In the genomic region with DNA sequence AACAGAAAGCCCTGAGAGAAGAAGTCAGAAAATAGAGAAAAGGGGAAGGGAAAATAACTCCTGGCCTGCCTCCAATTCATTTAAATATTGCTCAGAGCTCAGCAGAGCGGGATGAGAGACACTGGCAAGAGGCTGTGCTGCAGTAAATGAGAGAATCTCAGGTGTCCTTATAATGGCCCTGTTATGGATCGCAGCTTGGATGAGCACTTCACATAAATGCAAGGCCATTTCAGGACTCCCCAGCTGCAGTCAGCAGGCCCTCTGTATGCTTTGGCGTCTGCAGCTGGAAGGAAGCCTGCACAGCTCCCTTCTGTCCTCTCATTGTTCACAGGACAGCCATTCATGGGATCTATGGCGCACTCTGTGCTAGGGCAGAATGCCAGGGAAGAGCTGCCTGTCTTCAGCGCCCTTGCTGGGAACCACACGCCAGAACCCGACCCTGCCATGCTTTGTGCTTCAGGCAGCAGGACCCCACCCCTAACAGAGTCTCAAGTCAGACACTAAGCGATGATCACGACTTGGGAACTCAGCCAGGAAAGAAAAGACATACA, we compare ENCODE assay signal across 1 cellular context.
A peak's percentile ranks its signal among the peaks of the same experiment; 100 is the strongest.
TF ChIP-seq lines count a peak whose summit lies in the region.

No MANE protein-coding gene starts in this region.

TF ChIP-seq in HEK293, 187 proteins besides CTCF, POLR2A, EP300 and RAD21 (continued from another document and continues in another):
- TF ChIP-seq, protein P1, sequence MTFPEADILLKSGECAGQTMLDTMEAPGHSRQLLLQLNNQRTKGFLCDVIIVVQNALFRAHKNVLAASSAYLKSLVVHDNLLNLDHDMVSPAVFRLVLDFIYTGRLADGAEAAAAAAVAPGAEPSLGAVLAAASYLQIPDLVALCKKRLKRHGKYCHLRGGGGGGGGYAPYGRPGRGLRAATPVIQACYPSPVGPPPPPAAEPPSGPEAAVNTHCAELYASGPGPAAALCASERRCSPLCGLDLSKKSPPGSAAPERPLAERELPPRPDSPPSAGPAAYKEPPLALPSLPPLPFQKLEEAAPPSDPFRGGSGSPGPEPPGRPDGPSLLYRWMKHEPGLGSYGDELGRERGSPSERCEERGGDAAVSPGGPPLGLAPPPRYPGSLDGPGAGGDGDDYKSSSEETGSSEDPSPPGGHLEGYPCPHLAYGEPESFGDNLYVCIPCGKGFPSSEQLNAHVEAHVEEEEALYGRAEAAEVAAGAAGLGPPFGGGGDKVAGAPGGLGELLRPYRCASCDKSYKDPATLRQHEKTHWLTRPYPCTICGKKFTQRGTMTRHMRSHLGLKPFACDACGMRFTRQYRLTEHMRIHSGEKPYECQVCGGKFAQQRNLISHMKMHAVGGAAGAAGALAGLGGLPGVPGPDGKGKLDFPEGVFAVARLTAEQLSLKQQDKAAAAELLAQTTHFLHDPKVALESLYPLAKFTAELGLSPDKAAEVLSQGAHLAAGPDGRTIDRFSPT (tag by site-specific recombination; IDR thresholded peaks at IDR 0.05), result no peak
- no peak for TF ChIP-seq ZNF544 (tag by site-specific recombination; IDR thresholded peaks at IDR 0.05)
- TF ChIP-seq BCL11B (tag by site-specific recombination; IDR thresholded peaks at IDR 0.05; ENCODE audit: low read depth), result no peak
- no peak for TF ChIP-seq ZNF19 (tag by site-specific recombination; IDR thresholded peaks at IDR 0.05; ENCODE audit: low read depth)
- no peak for TF ChIP-seq ZNF2 (tag by site-specific recombination; IDR thresholded peaks at IDR 0.05)
- TF ChIP-seq ZNF843 (tag by site-specific recombination; IDR thresholded peaks at IDR 0.05), result 0 out of 2 replicates have a peak, but pooled peaks have one; percentile 19
- TF ChIP-seq MEIS1 (CRISPR knock-in tag; IDR thresholded peaks at IDR 0.05; ENCODE audit: borderline replicate concordance), result no peak
- no peak for TF ChIP-seq ZNF354C (tag by site-specific recombination; IDR thresholded peaks at IDR 0.05; ENCODE audit: borderline replicate concordance, low read depth)
- TF ChIP-seq ZNF350 (tag by site-specific recombination; IDR thresholded peaks at IDR 0.05), result no peak
- TF ChIP-seq BCL11A (tag by site-specific recombination; IDR thresholded peaks at IDR 0.05; ENCODE audit: low read depth), result no peak
- peak; percentile 68; the same call in 1 of the 2 replicates for TF ChIP-seq PRDM1 (tag by site-specific recombination; IDR thresholded peaks at IDR 0.05)
- TF ChIP-seq, protein P2, sequence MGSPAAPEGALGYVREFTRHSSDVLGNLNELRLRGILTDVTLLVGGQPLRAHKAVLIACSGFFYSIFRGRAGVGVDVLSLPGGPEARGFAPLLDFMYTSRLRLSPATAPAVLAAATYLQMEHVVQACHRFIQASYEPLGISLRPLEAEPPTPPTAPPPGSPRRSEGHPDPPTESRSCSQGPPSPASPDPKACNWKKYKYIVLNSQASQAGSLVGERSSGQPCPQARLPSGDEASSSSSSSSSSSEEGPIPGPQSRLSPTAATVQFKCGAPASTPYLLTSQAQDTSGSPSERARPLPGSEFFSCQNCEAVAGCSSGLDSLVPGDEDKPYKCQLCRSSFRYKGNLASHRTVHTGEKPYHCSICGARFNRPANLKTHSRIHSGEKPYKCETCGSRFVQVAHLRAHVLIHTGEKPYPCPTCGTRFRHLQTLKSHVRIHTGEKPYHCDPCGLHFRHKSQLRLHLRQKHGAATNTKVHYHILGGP (tag by site-specific recombination; IDR thresholded peaks at IDR 0.05), result no peak
- TF ChIP-seq REPIN1 (tag by site-specific recombination; IDR thresholded peaks at IDR 0.05; ENCODE audit: low read depth), result no peak
- TF ChIP-seq ZSCAN30 (tag by site-specific recombination; IDR thresholded peaks at IDR 0.05), result no peak
- no peak for TF ChIP-seq ZNF510 (tag by site-specific recombination; IDR thresholded peaks at IDR 0.05; ENCODE audit: insufficient replicate concordance)
- no peak for TF ChIP-seq ZNF610 (tag by site-specific recombination; IDR thresholded peaks at IDR 0.05; ENCODE audit: borderline replicate concordance)
- TF ChIP-seq, protein P3, sequence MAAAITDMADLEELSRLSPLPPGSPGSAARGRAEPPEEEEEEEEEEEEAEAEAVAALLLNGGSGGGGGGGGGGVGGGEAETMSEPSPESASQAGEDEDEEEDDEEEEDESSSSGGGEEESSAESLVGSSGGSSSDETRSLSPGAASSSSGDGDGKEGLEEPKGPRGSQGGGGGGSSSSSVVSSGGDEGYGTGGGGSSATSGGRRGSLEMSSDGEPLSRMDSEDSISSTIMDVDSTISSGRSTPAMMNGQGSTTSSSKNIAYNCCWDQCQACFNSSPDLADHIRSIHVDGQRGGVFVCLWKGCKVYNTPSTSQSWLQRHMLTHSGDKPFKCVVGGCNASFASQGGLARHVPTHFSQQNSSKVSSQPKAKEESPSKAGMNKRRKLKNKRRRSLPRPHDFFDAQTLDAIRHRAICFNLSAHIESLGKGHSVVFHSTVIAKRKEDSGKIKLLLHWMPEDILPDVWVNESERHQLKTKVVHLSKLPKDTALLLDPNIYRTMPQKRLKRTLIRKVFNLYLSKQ (tag by site-specific recombination; IDR thresholded peaks at IDR 0.05; ENCODE audit: borderline replicate concordance), result no peak
- TF ChIP-seq ZIC2 (tag by site-specific recombination; IDR thresholded peaks at IDR 0.05), result peak; percentile 76
- TF ChIP-seq ZNF366 (tag by site-specific recombination; conservative IDR thresholded peaks at IDR 0.05), result no peak
- TF ChIP-seq ZNF10 (tag by site-specific recombination; IDR thresholded peaks at IDR 0.05), result no peak
- peak; percentile 54; the same call in 1 of the 2 replicates for TF ChIP-seq ZBTB20 (tag by site-specific recombination; IDR thresholded peaks at IDR 0.05)
- TF ChIP-seq ZBTB44 (tag by site-specific recombination; IDR thresholded peaks at IDR 0.05), result peak; percentile 94
- no peak for TF ChIP-seq SCRT1 (tag by site-specific recombination; IDR thresholded peaks at IDR 0.05; ENCODE audit: borderline replicate concordance)
- peak; percentile 71 for TF ChIP-seq ZBTB48 (tag by site-specific recombination; IDR thresholded peaks at IDR 0.05)
- TF ChIP-seq HOXD13 (CRISPR knock-in tag; IDR thresholded peaks at IDR 0.05; ENCODE audit: borderline replicate concordance), result no peak
- peak; percentile 77 for TF ChIP-seq FEZF1 (tag by site-specific recombination; IDR thresholded peaks at IDR 0.05)
- no peak for TF ChIP-seq KLF17 (tag by site-specific recombination; IDR thresholded peaks at IDR 0.05)
- no peak for TF ChIP-seq ZFHX2 (tag by site-specific recombination; conservative IDR thresholded peaks at IDR 0.05)
- no peak for TF ChIP-seq ZNF660 (tag by site-specific recombination; IDR thresholded peaks at IDR 0.05)
- TF ChIP-seq GLIS1 (tag by site-specific recombination; IDR thresholded peaks at IDR 0.05), result no peak
- TF ChIP-seq ZNF341 (tag by site-specific recombination; IDR thresholded peaks at IDR 0.05; ENCODE audit: low read depth), result no peak
- no peak for TF ChIP-seq ZSCAN16 (tag by site-specific recombination; IDR thresholded peaks at IDR 0.05)
- TF ChIP-seq, protein P4, sequence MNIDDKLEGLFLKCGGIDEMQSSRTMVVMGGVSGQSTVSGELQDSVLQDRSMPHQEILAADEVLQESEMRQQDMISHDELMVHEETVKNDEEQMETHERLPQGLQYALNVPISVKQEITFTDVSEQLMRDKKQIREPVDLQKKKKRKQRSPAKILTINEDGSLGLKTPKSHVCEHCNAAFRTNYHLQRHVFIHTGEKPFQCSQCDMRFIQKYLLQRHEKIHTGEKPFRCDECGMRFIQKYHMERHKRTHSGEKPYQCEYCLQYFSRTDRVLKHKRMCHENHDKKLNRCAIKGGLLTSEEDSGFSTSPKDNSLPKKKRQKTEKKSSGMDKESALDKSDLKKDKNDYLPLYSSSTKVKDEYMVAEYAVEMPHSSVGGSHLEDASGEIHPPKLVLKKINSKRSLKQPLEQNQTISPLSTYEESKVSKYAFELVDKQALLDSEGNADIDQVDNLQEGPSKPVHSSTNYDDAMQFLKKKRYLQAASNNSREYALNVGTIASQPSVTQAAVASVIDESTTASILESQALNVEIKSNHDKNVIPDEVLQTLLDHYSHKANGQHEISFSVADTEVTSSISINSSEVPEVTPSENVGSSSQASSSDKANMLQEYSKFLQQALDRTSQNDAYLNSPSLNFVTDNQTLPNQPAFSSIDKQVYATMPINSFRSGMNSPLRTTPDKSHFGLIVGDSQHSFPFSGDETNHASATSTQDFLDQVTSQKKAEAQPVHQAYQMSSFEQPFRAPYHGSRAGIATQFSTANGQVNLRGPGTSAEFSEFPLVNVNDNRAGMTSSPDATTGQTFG (tag by site-specific recombination; IDR thresholded peaks at IDR 0.05; ENCODE audit: borderline replicate concordance), result no peak
- TF ChIP-seq PATZ1 (tag by site-specific recombination; IDR thresholded peaks at IDR 0.05), result no peak
- TF ChIP-seq ZNF677 (tag by site-specific recombination; IDR thresholded peaks at IDR 0.05), result no peak
- TF ChIP-seq ZNF692 (tag by site-specific recombination; IDR thresholded peaks at IDR 0.05), result 0 out of 2 replicates have a peak, but pooled peaks have one; percentile 37
- TF ChIP-seq ZNF394 (tag by site-specific recombination; IDR thresholded peaks at IDR 0.05; ENCODE audit: borderline replicate concordance), result no peak
- no peak for TF ChIP-seq ZNF362 (tag by site-specific recombination; IDR thresholded peaks at IDR 0.05)
- no peak for TF ChIP-seq SCRT2 (tag by site-specific recombination; IDR thresholded peaks at IDR 0.05)
- TF ChIP-seq ZFP3 (tag by site-specific recombination; IDR thresholded peaks at IDR 0.05; ENCODE audit: low read depth), result no peak
- TF ChIP-seq ZEB2 (tag by site-specific recombination; IDR thresholded peaks at IDR 0.05), result 0 out of 2 replicates have a peak, but pooled peaks have one; percentile 37
- no peak for TF ChIP-seq ZNF132 (tag by site-specific recombination; IDR thresholded peaks at IDR 0.05; ENCODE audit: borderline replicate concordance)
- TF ChIP-seq, protein P5, sequence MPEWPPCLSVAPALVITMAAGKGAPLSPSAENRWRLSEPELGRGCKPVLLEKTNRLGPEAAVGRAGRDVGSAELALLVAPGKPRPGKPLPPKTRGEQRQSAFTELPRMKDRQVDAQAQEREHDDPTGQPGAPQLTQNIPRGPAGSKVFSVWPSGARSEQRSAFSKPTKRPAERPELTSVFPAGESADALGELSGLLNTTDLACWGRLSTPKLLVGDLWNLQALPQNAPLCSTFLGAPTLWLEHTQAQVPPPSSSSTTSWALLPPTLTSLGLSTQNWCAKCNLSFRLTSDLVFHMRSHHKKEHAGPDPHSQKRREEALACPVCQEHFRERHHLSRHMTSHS (tag by site-specific recombination; IDR thresholded peaks at IDR 0.05), result no peak
- no peak for TF ChIP-seq ELK4 (IDR thresholded peaks at IDR 0.05; ENCODE audit: borderline replicate concordance, low read depth, low read length)
